Comparison of ENCODE assay signal across 7 cellular contexts in genomic region chr3:15745896-15746295, GRCh38. TPM values are rescaled to one million over a fixed set of nuclear protein-coding genes. Genes with fewer than 3 reads are reported as not detected.
DNase-seq lines count a peak whose midpoint lies in the region; ATAC-seq, FAIRE-seq and TF ChIP-seq lines count a peak whose summit lies in the region.
"Not testable (repeated sequence)": the region's sequence is repeated elsewhere in the genome, so short reads cannot be mapped to it uniquely, and the experiment has no call there.

No MANE protein-coding gene starts in this region.

- not testable (repeated sequence) for BruUV-seq in GM12878 (replicated peaks; lab: Mats Ljungman, UMichigan)

- SMC1A ChIA-PET in GM12878 (lab: Charles Lee; ENCODE audit: uncharacterized antibody, unreplicated experiment): not testable (repeated sequence)

- H3K4me1 ChIP-seq in GM12878 (ENCODE audit: control insufficient read depth, insufficient read depth, low read length): not testable (repeated sequence)

- TF ChIP-seq CTCF in GM12865 (IDR thresholded peaks at IDR 0.05; ENCODE audit: insufficient read depth, low read depth, low read length, missing control alignments); GM12878 (IDR thresholded peaks at IDR 0.05 in 2 of 3, conservative IDR thresholded peaks at IDR 0.05 in 1 of 3; ENCODE audit: control insufficient read depth in 2 of 3, extremely low read depth in 1 of 3, insufficient read depth in 1 of 3, low read depth in 3 of 3, low read length in 3 of 3): not testable (repeated sequence)

- peak; percentile 62 for FAIRE-seq in GM12878 (lab: Jason Lieb, UNC)

- not testable (repeated sequence) for TF ChIP-seq EP300 in GM12878 (IDR thresholded peaks at IDR 0.05; ENCODE audit: borderline replicate concordance in 1 of 2, control insufficient read depth in 1 of 2, low read depth in 2 of 2, low read length in 2 of 2)

- 8% methylated on average over 2 of the region's 2 CpGs for WGBS in GM12878 (ENCODE audit: insufficient coverage, insufficient replicate concordance, low lambda C conversion rate, missing lambda C conversion rate)

- peak; percentile 39 for DNase-seq in GM12865 (ENCODE audit: low read depth)
- not testable (repeated sequence) for DNase-seq in T-cell; activated CD4-positive, alpha-beta T cell treated with anti-CD3 and anti-CD28 coated beads, Interleukin-2, amount 10 ng/mL, durations not matched to agents 24 days and 14 days; activated T-cell treated with anti-CD3 and anti-CD28 coated beads, Interleukin-2, amount 50 U/mL, for 24 hours; activated naive CD4-positive, alpha-beta T cell treated with anti-CD3 and anti-CD28 coated beads for 36 hours; GM12878 (ENCODE audit: low read depth, low spot score); stimulated activated effector memory CD8-positive, alpha-beta T cell treated with anti-CD3 and anti-CD28 coated beads, Interleukin-12 subunit alpha, Interleukin-12 subunit beta, amount 100 ng/mL, for 72 hours (ENCODE audit: low spot score in 2 of 2)

- not testable (repeated sequence) for H3K79me2 ChIP-seq in GM12878 (ENCODE audit: control insufficient read depth, insufficient read depth, low read length)

- intact Hi-C loops in activated CD4-positive, alpha-beta T cell treated with anti-CD3 and anti-CD28 coated beads, Interleukin-2, amount 10 ng/mL, durations not matched to agents 24 days and 14 days (cut with micrococcal nuclease): loop anchor here (1.0 to 10.0 kb wide), 5 partner anchors 23 to 211 kb away; partner anchors contain the start of gene ANKRD28
- intact Hi-C loops in activated naive CD4-positive, alpha-beta T cell treated with anti-CD3 and anti-CD28 coated beads for 36 hours (cut with micrococcal nuclease): loop anchor here (1.0 to 2.0 kb wide), 5 partner anchors 23 to 145 kb away; partner anchors contain the start of genes BTD and HACL1
- intact Hi-C loops in GM12878 (cut with micrococcal nuclease; ENCODE audit: unreplicated experiment): not testable (repeated sequence)

- H3K9me3 ChIP-seq in GM12878 (replicated peaks; ENCODE audit: control insufficient read depth, insufficient read depth, low read length): peaks cover 15% of the 10 kb centered on the region

- H3K36me3 ChIP-seq in GM12878 (ENCODE audit: control insufficient read depth in 2 of 2, insufficient read depth in 2 of 2, low read length in 1 of 2): peaks cover 3 to 12% of the 10 kb centered on the region in 2 experiments; a peak in 3 of 4 replicates

- H4K20me1 ChIP-seq in GM12878 (ENCODE audit: control insufficient read depth, insufficient read depth): not testable (repeated sequence)

- not testable (repeated sequence) for H2AFZ ChIP-seq in GM12878 (ENCODE audit: control insufficient read depth, low read depth, low read length)

- in situ Hi-C loops in GM12878 (cut with MboI): not testable (repeated sequence)

- not testable (repeated sequence) for ATAC-seq in T-cell (replicated peaks in 1 of 4)
- ATAC-seq in GM12878: peak; percentile 51
- ATAC-seq in stimulated activated effector memory CD8-positive, alpha-beta T cell treated with anti-CD3 and anti-CD28 coated beads, Interleukin-12 subunit alpha, Interleukin-12 subunit beta, amount 100 ng/mL, for 72 hours: peak; percentile 81

- H3K4me2 ChIP-seq in GM12878 (ENCODE audit: control insufficient read depth, insufficient read depth): peak overlapping the region; percentile 30; the same call in 1 of the 2 replicates

- TF ChIP-seq RAD21 in GM12878 (IDR thresholded peaks at IDR 0.05; ENCODE audit: insufficient read depth, low read depth, low read length): not testable (repeated sequence)

- peaks cover 33 to 49% (median 45%) of the 10 kb centered on the region in 3 donors for H3K4me1 Mint-ChIP-seq in T-cell
- peaks cover 46% of the 10 kb centered on the region for H3K4me1 Mint-ChIP-seq in activated CD4-positive, alpha-beta T cell treated with anti-CD3 and anti-CD28 coated beads, Interleukin-2, amount 10 ng/mL, durations not matched to agents 24 days and 14 days
- peaks cover 46% of the 10 kb centered on the region for H3K4me1 Mint-ChIP-seq in activated T-cell treated with anti-CD3 and anti-CD28 coated beads, Interleukin-2, amount 50 U/mL, for 24 hours (ENCODE audit: low read depth)
- H3K4me1 Mint-ChIP-seq in activated naive CD4-positive, alpha-beta T cell treated with anti-CD3 and anti-CD28 coated beads for 36 hours (ENCODE audit: low read depth): peaks cover 39% of the 10 kb centered on the region
- H3K4me1 Mint-ChIP-seq in stimulated activated effector memory CD8-positive, alpha-beta T cell treated with anti-CD3 and anti-CD28 coated beads, Interleukin-12 subunit alpha, Interleukin-12 subunit beta, amount 100 ng/mL, for 72 hours: peaks cover 47% of the 10 kb centered on the region

- not testable (repeated sequence) for TF ChIP-seq POLR2A in GM12878 (IDR thresholded peaks at IDR 0.05; ENCODE audit: low read depth, low read length)

- H3K4me3 Mint-ChIP-seq in T-cell; activated T-cell treated with anti-CD3 and anti-CD28 coated beads, Interleukin-2, amount 50 U/mL, for 24 hours; activated naive CD4-positive, alpha-beta T cell treated with anti-CD3 and anti-CD28 coated beads for 36 hours: not testable (repeated sequence)
- H3K4me3 Mint-ChIP-seq in activated CD4-positive, alpha-beta T cell treated with anti-CD3 and anti-CD28 coated beads, Interleukin-2, amount 10 ng/mL, durations not matched to agents 24 days and 14 days: peak overlapping the region; percentile 60
- peak overlapping the region; percentile 41 for H3K4me3 Mint-ChIP-seq in stimulated activated effector memory CD8-positive, alpha-beta T cell treated with anti-CD3 and anti-CD28 coated beads, Interleukin-12 subunit alpha, Interleukin-12 subunit beta, amount 100 ng/mL, for 72 hours

- not testable (repeated sequence) for H3K4me3 ChIP-seq in GM12865 (ENCODE audit: low read depth, low read length); GM12878

- H3K27me3 ChIP-seq in GM12878 (replicated peaks in 1 of 2; ENCODE audit: control insufficient read depth in 2 of 2, insufficient read depth in 2 of 2, low read length in 1 of 2): not testable (repeated sequence)

- peaks cover 50% of the 10 kb centered on the region for H3K36me3 Mint-ChIP-seq in T-cell
- H3K36me3 Mint-ChIP-seq in activated CD4-positive, alpha-beta T cell treated with anti-CD3 and anti-CD28 coated beads, Interleukin-2, amount 10 ng/mL, durations not matched to agents 24 days and 14 days (ENCODE audit: low read depth): peaks cover 67% of the 10 kb centered on the region
- H3K36me3 Mint-ChIP-seq in activated T-cell treated with anti-CD3 and anti-CD28 coated beads, Interleukin-2, amount 50 U/mL, for 24 hours (ENCODE audit: low read depth): peaks cover 71% of the 10 kb centered on the region
- H3K36me3 Mint-ChIP-seq in activated naive CD4-positive, alpha-beta T cell treated with anti-CD3 and anti-CD28 coated beads for 36 hours (ENCODE audit: low read depth): peaks cover 40% of the 10 kb centered on the region
- peaks cover 76% of the 10 kb centered on the region for H3K36me3 Mint-ChIP-seq in stimulated activated effector memory CD8-positive, alpha-beta T cell treated with anti-CD3 and anti-CD28 coated beads, Interleukin-12 subunit alpha, Interleukin-12 subunit beta, amount 100 ng/mL, for 72 hours

- POLR2A ChIA-PET in T-cell (lab: Charles Lee); GM12878 (lab: Charles Lee): not testable (repeated sequence)

- peaks cover 4 to 15% (median 5%) of the 10 kb centered on the region in 3 donors for H3K9me3 Mint-ChIP-seq in T-cell
- H3K9me3 Mint-ChIP-seq in activated CD4-positive, alpha-beta T cell treated with anti-CD3 and anti-CD28 coated beads, Interleukin-2, amount 10 ng/mL, durations not matched to agents 24 days and 14 days: peaks cover 20% of the 10 kb centered on the region
- H3K9me3 Mint-ChIP-seq in activated T-cell treated with anti-CD3 and anti-CD28 coated beads, Interleukin-2, amount 50 U/mL, for 24 hours: peaks cover 23% of the 10 kb centered on the region
- peaks cover 15% of the 10 kb centered on the region for H3K9me3 Mint-ChIP-seq in activated naive CD4-positive, alpha-beta T cell treated with anti-CD3 and anti-CD28 coated beads for 36 hours
- H3K9me3 Mint-ChIP-seq in stimulated activated effector memory CD8-positive, alpha-beta T cell treated with anti-CD3 and anti-CD28 coated beads, Interleukin-12 subunit alpha, Interleukin-12 subunit beta, amount 100 ng/mL, for 72 hours: not testable (repeated sequence)

- not testable (repeated sequence) for H3K9ac ChIP-seq in GM12878 (ENCODE audit: control insufficient read depth, insufficient read depth, low read length)

- H3K27ac ChIP-seq in GM12878 (ENCODE audit: control insufficient read depth, insufficient read depth): not testable (repeated sequence)

- RAD21 ChIA-PET in GM12878 (lab: Charles Lee; ENCODE audit: unreplicated experiment): interaction anchor here (1.5 kb wide), 1 partner anchor 49 kb away, joined by 4 read pairs; no protein-coding TSS in a partner anchor

- H3K27ac Mint-ChIP-seq in T-cell: peak overlapping the region; percentile 34 to 60
- peak overlapping the region; percentile 87 for H3K27ac Mint-ChIP-seq in activated CD4-positive, alpha-beta T cell treated with anti-CD3 and anti-CD28 coated beads, Interleukin-2, amount 10 ng/mL, durations not matched to agents 24 days and 14 days
- H3K27ac Mint-ChIP-seq in activated T-cell treated with anti-CD3 and anti-CD28 coated beads, Interleukin-2, amount 50 U/mL, for 24 hours: peak overlapping the region; percentile 74
- peak overlapping the region; percentile 9 for H3K27ac Mint-ChIP-seq in activated naive CD4-positive, alpha-beta T cell treated with anti-CD3 and anti-CD28 coated beads for 36 hours
- peak overlapping the region; percentile 72 for H3K27ac Mint-ChIP-seq in stimulated activated effector memory CD8-positive, alpha-beta T cell treated with anti-CD3 and anti-CD28 coated beads, Interleukin-12 subunit alpha, Interleukin-12 subunit beta, amount 100 ng/mL, for 72 hours

- not testable (repeated sequence) for H3K27me3 Mint-ChIP-seq in T-cell; activated CD4-positive, alpha-beta T cell treated with anti-CD3 and anti-CD28 coated beads, Interleukin-2, amount 10 ng/mL, durations not matched to agents 24 days and 14 days; activated T-cell treated with anti-CD3 and anti-CD28 coated beads, Interleukin-2, amount 50 U/mL, for 24 hours; activated naive CD4-positive, alpha-beta T cell treated with anti-CD3 and anti-CD28 coated beads for 36 hours (ENCODE audit: low read depth)

- CTCF ChIA-PET in T-cell (lab: Charles Lee); activated naive CD4-positive, alpha-beta T cell treated with anti-CD3 and anti-CD28 coated beads for 36 hours (lab: Charles Lee); GM12878 (lab: Yijun Ruan, JAX): not testable (repeated sequence)

RNA-seq across cellular contexts. Expression of gene ANKRD28, which starts 51.9 kb away (rescaled TPM):
- 10 to 100 TPM; 30.1 to 67.6 (median 39.0) TPM for total RNA-seq in T-cell
- 38.1 and 38.7 TPM in 2 replicates for total RNA-seq in activated CD4-positive, alpha-beta T cell treated with anti-CD3 and anti-CD28 coated beads, Interleukin-2, amount 10 ng/mL, durations not matched to agents 24 days and 14 days
- 10 to 100 TPM; 21.4 to 23.6 TPM for total RNA-seq in activated naive CD4-positive, alpha-beta T cell treated with anti-CD3 and anti-CD28 coated beads for 36 hours
- 532 and 544 TPM in 2 replicates for total RNA-seq in GM12878 (2013; cell fraction: nucleolus; rRNA removed)
- total RNA-seq in GM12878 (2014; rRNA removed): 48.9 and 58.5 TPM in 2 replicates
- 58.9 and 65.4 TPM in 2 replicates for total RNA-seq in GM12878 (2014; rRNA removed; fragmentation: Illumina TruSeq; extraction: Trizol)
- 51.9 and 55.4 TPM in 2 replicates for total RNA-seq in GM12878 (2021)
- polyA plus RNA-seq in GM12878 (2011; ENCODE audit: low read depth): 24.0 TPM
- polyA plus RNA-seq in GM12878 (2011; rRNA removed): 105 and 132 TPM in 2 replicates
- polyA plus RNA-seq in GM12878 (2011; cell fraction: cytosol; rRNA removed): 45.9 and 56.4 TPM in 2 replicates
- 158 and 206 TPM in 2 replicates for polyA plus RNA-seq in GM12878 (2011; cell fraction: nucleus; rRNA removed)
- 24.5 and 30.8 TPM in 2 replicates for polyA plus RNA-seq in GM12878 (2012)
- polyA plus RNA-seq in GM12878 (2014; fragmentation: Illumina TruSeq; extraction: Trizol): 42.3 and 50.2 TPM in 2 replicates
- polyA plus RNA-seq in GM12878 (2014; fragmentation: Nextera tagmentation; extraction: Ambion mirVana): 10 to 100 TPM; 12.3 to 13.7 TPM
- polyA plus RNA-seq in GM12878 (2014; rRNA removed): 34.3 and 36.2 TPM in 2 replicates
- polyA plus RNA-seq in GM12878 (2016; fragmentation: Nextera tagmentation; extraction: Ambion mirVana): 10 to 100 TPM; 11.2 to 20.6 TPM
- 171 and 281 TPM in 2 replicates for polyA minus RNA-seq in GM12878 (2011; rRNA and poly(A)+ RNA removed)
- polyA minus RNA-seq in GM12878 (2011; cell fraction: cytosol; rRNA and poly(A)+ RNA removed): 37.0 and 48.7 TPM in 2 replicates
- 142 and 203 TPM in 2 replicates for polyA minus RNA-seq in GM12878 (2011; cell fraction: nucleus; rRNA and poly(A)+ RNA removed)

Comparison
In these comparisons a context has a peak if more than half of its experiments do, and no peak if none do; other contexts are left out.
1. H3K27ac Mint-ChIP-seq: peak in every context shown above with its lines; median percentile 87 in activated CD4-positive, alpha-beta T cell treated with anti-CD3 and anti-CD28 coated beads, Interleukin-2, amount 10 ng/mL, durations not matched to agents 24 days and 14 days; 74 in activated T-cell treated with anti-CD3 and anti-CD28 coated beads, Interleukin-2, amount 50 U/mL, for 24 hours; 72 in stimulated activated effector memory CD8-positive, alpha-beta T cell treated with anti-CD3 and anti-CD28 coated beads, Interleukin-12 subunit alpha, Interleukin-12 subunit beta, amount 100 ng/mL, for 72 hours; 47 in T-cell; 9 in activated naive CD4-positive, alpha-beta T cell treated with anti-CD3 and anti-CD28 coated beads for 36 hours.